In the genomic region with DNA sequence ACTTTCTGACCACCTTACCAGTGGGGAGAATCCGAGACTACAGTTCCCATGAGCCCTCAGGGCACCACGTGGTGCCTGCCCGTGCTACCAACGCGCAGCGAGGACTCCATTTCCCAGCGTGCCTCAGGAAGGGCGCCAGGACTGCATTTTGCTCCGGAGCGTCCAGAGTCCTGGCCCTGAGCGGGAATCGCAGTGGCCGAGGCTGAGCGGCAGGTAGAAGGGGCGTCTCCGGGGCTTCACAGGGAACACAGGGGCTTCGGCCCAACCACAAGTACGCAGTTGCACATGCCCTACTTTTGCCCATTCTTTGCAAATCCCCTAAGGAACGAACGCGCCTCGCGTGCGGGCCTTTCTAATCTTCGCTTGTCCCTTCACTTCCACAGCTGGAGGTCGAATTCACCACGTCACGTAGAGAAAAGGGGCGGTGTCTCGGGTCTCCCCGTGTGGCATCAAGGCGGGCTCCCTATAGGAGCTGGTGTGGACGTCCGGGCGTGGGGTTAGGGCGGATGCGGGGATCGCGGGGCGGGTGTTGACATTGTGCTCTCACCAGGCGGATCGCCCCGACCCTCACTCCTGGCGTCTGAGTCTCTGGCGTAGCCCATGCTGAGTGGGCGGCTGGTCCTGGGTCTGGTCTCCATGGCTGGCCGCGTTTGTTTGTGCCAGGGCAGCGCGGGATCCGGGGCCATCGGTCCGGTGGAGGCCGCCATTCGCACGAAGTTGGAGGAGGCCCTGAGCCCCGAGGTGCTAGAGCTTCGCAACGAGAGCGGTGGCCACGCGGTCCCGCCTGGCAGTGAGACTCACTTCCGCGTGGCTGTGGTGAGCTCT, we compare ENCODE assay signal across 8 cellular contexts. TPM values are rescaled to one million over a fixed set of nuclear protein-coding genes. Genes with fewer than 3 reads are reported as not detected.
A peak's percentile ranks its signal among the peaks of the same experiment; 100 is the strongest.
DNase-seq lines count a peak whose midpoint lies in the region; ATAC-seq and TF ChIP-seq lines count a peak whose summit lies in the region.

Gene BOLA1, plus strand, starts transcription at position 109 of the 825 bp plus-strand sequence. Its CDS starts 492 bp downstream, at position 601.

- H3K9me2 ChIP-seq in DOHH2 (replicated peaks; ENCODE audit: control insufficient read depth, low read length): no peaks in the 10 kb centered on the region

- peak within 1 kb of the TSS; percentile 95 for H3K27ac Mint-ChIP-seq in neural progenitor cell

- H3K36me3 Mint-ChIP-seq in neural progenitor cell: peaks cover 9% of the 10 kb centered on the region

- H3K4me2 ChIP-seq in DOHH2 (ENCODE audit: low read length) (peak within 1 kb of the TSS; percentile 86), neural progenitor cell (peak within 1 kb of the TSS; percentile 68)

- peaks cover 3% of the 10 kb centered on the region for H3K9me3 Mint-ChIP-seq in neural progenitor cell

- H3K4me3 Mint-ChIP-seq in neural progenitor cell: peak within 1 kb of the TSS; percentile 85

- H3K27me3 Mint-ChIP-seq in neural progenitor cell (ENCODE audit: insufficient read depth, low read depth): no peaks in the 10 kb centered on the region

- H3K36me3 ChIP-seq in DOHH2 (ENCODE audit: control insufficient read depth, low read length) (no peaks in the 10 kb centered on the region), MG63 (peaks cover 5% of the 10 kb centered on the region; the same call in 1 of the 2 replicates), neural progenitor cell (no peaks in the 10 kb centered on the region)

- H3K4me1 Mint-ChIP-seq in neural progenitor cell: peaks cover 13% of the 10 kb centered on the region

- TF ChIP-seq CTCF in DOHH2 (IDR thresholded peaks at IDR 0.05; ENCODE audit: low read depth, low read length, poor library complexity, severe bottlenecking) (no peak), foreskin keratinocyte (conservative IDR thresholded peaks at IDR 0.05) (no peak), neural progenitor cell (IDR thresholded peaks at IDR 0.05) (no peak)

- H3K9ac ChIP-seq in neural progenitor cell: no peak within 1 kb of the TSS

- in situ Hi-C loops in SK-MEL-5 (cut with HindIII; ENCODE audit: low pct_unique_long_range_greater_than_20kb, low sequenced_read_pairs): no loop called here

- no peaks in the 10 kb centered on the region for H3K9me3 ChIP-seq in DOHH2 (ENCODE audit: control insufficient read depth, insufficient read depth, low read length)
- no peaks in the 10 kb centered on the region for H3K9me3 ChIP-seq in MG63
- H3K9me3 ChIP-seq in neural progenitor cell (ENCODE audit: low read depth): no peaks in the 10 kb centered on the region

- ATAC-seq in foreskin keratinocyte: peak; percentile 93

- H3F3A ChIP-seq in DOHH2 (ENCODE audit: control insufficient read depth, insufficient read depth): peaks cover 4% of the 10 kb centered on the region; the same call in 1 of the 2 replicates
- no peaks in the 10 kb centered on the region for H3F3A ChIP-seq in neural progenitor cell (ENCODE audit: low read depth)

- H3K27ac ChIP-seq in DOHH2 (ENCODE audit: low read depth, low read length) (no peak within 1 kb of the TSS), foreskin keratinocyte (peak within 1 kb of the TSS; percentile 38), neural progenitor cell (no peak within 1 kb of the TSS)

- peak within 1 kb of the TSS; percentile 81 for H3K4me3 ChIP-seq in DOHH2 (ENCODE audit: low read length)
- H3K4me3 ChIP-seq in MG63: peak within 1 kb of the TSS; percentile 74
- H3K4me3 ChIP-seq in neural progenitor cell: peak within 1 kb of the TSS; percentile 39

- H3K4me1 ChIP-seq in DOHH2 (ENCODE audit: control insufficient read depth, low read length): peaks cover 13% of the 10 kb centered on the region
- H3K4me1 ChIP-seq in foreskin keratinocyte: no peaks in the 10 kb centered on the region
- no peaks in the 10 kb centered on the region for H3K4me1 ChIP-seq in neural progenitor cell

- no peaks in the 10 kb centered on the region for H4K20me1 ChIP-seq in DOHH2 (ENCODE audit: control insufficient read depth, insufficient read depth, low read depth, low read length)
- H4K20me1 ChIP-seq in neural progenitor cell (ENCODE audit: low read depth): no peaks in the 10 kb centered on the region

- H3K27me3 ChIP-seq in DOHH2 (ENCODE audit: control insufficient read depth, low read length) (no peaks in the 10 kb centered on the region), MG63 (no peaks in the 10 kb centered on the region), foreskin keratinocyte (no peaks in the 10 kb centered on the region), neural progenitor cell (no peaks in the 10 kb centered on the region)

- H3K79me2 ChIP-seq in DOHH2 (ENCODE audit: control insufficient read depth, low read length) (no peaks in the 10 kb centered on the region; the same call in 1 of the 2 replicates), neural progenitor cell (ENCODE audit: low read depth) (no peaks in the 10 kb centered on the region)

- DNase-seq in H4 (ENCODE audit: low spot score) (peak; percentile 62), MG63 (peak; percentile 95), SK-MEL-5 (ENCODE audit: low read depth, low spot score) (peak; percentile 96), foreskin keratinocyte (peak; percentile 71 to 86), neural progenitor cell (ENCODE audit: low spot score) (peak; percentile 96), stromal cell of bone marrow (ENCODE audit: low read depth) (peak; percentile 89)
- DNase-seq in activated naive CD4-positive, alpha-beta T cell treated with Interleukin-2 at 50 U/mL for 16 hours: peak; percentile 84

- peak within 1 kb of the TSS; percentile 81 for H2AFZ ChIP-seq in neural progenitor cell (replicated peaks)

RNA-seq across cellular contexts. Expression of gene BOLA1, which starts in this region (rescaled TPM):
- 2.9 and 3.0 TPM in 2 replicates for total RNA-seq in H4 (2014; rRNA removed; shearing (Covaris generic))
- total RNA-seq in MG63 (2014; rRNA removed; shearing (Covaris generic); ENCODE audit: low replicate concordance): 9.5 and 33.3 TPM in 2 replicates
- total RNA-seq in SK-MEL-5 (2014; rRNA removed; shearing (Covaris generic)): 18.5 and 21.1 TPM in 2 replicates
- polyA plus RNA-seq in SK-MEL-5 (2015; cell fraction: cytosol; rRNA removed): 15.3 and 25.0 TPM in 2 replicates
- 35.6 and 37.1 TPM in 2 replicates for polyA plus RNA-seq in SK-MEL-5 (2015; cell fraction: nucleus; rRNA removed)
- total RNA-seq in foreskin keratinocyte (16.6 and 18.2 TPM in 2 replicates), neural progenitor cell (ENCODE audit: low replicate concordance) (2.4 and 13.7 TPM in 2 replicates)
- 23.5 and 25.8 TPM in 2 replicates for polyA plus RNA-seq in foreskin keratinocyte
